ENCODE assay signal across 1 cellular context in genomic region chr7:96589038-96589437, GRCh38.
TF ChIP-seq lines count a peak whose summit lies in the region.

No MANE protein-coding gene starts in this region.

TF ChIP-seq in GM23338, 12 proteins besides CTCF, POLR2A, EP300 and RAD21 (continued from another document):
- TF ChIP-seq REST (IDR thresholded peaks at IDR 0.05; ENCODE audit: unreplicated experiment) = no peak
